1 cellular context compared by ENCODE assay signal in genomic region chr3:149385617-149386298, GRCh38.
TF ChIP-seq lines count a peak whose summit lies in the region.

No MANE protein-coding gene starts in this region.

TF ChIP-seq in HepG2, 621 proteins besides CTCF, POLR2A, EP300 and RAD21 (continued from another document and continues in another):
- TF ChIP-seq, protein P1, sequence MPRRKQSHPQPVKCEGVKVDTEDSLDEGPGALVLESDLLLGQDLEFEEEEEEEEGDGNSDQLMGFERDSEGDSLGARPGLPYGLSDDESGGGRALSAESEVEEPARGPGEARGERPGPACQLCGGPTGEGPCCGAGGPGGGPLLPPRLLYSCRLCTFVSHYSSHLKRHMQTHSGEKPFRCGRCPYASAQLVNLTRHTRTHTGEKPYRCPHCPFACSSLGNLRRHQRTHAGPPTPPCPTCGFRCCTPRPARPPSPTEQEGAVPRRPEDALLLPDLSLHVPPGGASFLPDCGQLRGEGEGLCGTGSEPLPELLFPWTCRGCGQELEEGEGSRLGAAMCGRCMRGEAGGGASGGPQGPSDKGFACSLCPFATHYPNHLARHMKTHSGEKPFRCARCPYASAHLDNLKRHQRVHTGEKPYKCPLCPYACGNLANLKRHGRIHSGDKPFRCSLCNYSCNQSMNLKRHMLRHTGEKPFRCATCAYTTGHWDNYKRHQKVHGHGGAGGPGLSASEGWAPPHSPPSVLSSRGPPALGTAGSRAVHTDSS (CRISPR knock-in tag; conservative IDR thresholded peaks at IDR 0.05): no peak
- TF ChIP-seq FOXM1 (CRISPR knock-in tag; IDR thresholded peaks at IDR 0.05): no peak
- no peak for TF ChIP-seq ZNF546 (CRISPR knock-in tag; conservative IDR thresholded peaks at IDR 0.05)
- no peak for TF ChIP-seq RERE (CRISPR knock-in tag; IDR thresholded peaks at IDR 0.05; ENCODE audit: low read depth)
- no peak for TF ChIP-seq MAZ (IDR thresholded peaks at IDR 0.05; ENCODE audit: borderline replicate concordance, low read depth, low read length)
- no peak for TF ChIP-seq MAZ (CRISPR knock-in tag; IDR thresholded peaks at IDR 0.05; ENCODE audit: low read depth)
- TF ChIP-seq KAT2B (IDR thresholded peaks at IDR 0.05; ENCODE audit: borderline replicate concordance, low read depth, low read length): no peak
- TF ChIP-seq MYPOP (CRISPR knock-in tag; IDR thresholded peaks at IDR 0.05): 0 out of 2 replicates have a peak, but pooled peaks have one; percentile 43
- TF ChIP-seq, protein P2, sequence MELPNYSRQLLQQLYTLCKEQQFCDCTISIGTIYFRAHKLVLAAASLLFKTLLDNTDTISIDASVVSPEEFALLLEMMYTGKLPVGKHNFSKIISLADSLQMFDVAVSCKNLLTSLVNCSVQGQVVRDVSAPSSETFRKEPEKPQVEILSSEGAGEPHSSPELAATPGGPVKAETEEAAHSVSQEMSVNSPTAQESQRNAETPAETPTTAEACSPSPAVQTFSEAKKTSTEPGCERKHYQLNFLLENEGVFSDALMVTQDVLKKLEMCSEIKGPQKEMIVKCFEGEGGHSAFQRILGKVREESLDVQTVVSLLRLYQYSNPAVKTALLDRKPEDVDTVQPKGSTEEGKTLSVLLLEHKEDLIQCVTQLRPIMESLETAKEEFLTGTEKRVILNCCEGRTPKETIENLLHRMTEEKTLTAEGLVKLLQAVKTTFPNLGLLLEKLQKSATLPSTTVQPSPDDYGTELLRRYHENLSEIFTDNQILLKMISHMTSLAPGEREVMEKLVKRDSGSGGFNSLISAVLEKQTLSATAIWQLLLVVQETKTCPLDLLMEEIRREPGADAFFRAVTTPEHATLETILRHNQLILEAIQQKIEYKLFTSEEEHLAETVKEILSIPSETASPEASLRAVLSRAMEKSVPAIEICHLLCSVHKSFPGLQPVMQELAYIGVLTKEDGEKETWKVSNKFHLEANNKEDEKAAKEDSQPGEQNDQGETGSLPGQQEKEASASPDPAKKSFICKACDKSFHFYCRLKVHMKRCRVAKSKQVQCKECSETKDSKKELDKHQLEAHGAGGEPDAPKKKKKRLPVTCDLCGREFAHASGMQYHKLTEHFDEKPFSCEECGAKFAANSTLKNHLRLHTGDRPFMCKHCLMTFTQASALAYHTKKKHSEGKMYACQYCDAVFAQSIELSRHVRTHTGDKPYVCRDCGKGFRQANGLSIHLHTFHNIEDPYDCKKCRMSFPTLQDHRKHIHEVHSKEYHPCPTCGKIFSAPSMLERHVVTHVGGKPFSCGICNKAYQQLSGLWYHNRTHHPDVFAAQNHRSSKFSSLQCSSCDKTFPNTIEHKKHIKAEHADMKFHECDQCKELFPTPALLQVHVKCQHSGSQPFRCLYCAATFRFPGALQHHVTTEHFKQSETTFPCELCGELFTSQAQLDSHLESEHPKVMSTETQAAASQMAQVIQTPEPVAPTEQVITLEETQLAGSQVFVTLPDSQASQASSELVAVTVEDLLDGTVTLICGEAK (IDR thresholded peaks at IDR 0.05): no peak
- TF ChIP-seq, protein P2 (CRISPR knock-in tag; IDR thresholded peaks at IDR 0.05): no peak; the same call in 1 of the 2 replicates
- TF ChIP-seq ZNF792 (CRISPR knock-in tag; IDR thresholded peaks at IDR 0.05): peak; percentile 65; the same call in 1 of the 2 replicates
- TF ChIP-seq PREB (CRISPR knock-in tag; IDR thresholded peaks at IDR 0.05): no peak
- TF ChIP-seq ZKSCAN5 (CRISPR knock-in tag; IDR thresholded peaks at IDR 0.05): 0 out of 2 replicates have a peak, but pooled peaks have one; percentile 36
- no peak for TF ChIP-seq HMG20B (CRISPR knock-in tag; conservative IDR thresholded peaks at IDR 0.05)
- no peak for TF ChIP-seq ZUFSP (CRISPR knock-in tag; IDR thresholded peaks at IDR 0.05; ENCODE audit: borderline replicate concordance)
- TF ChIP-seq RARA (CRISPR knock-in tag; IDR thresholded peaks at IDR 0.05): peak; percentile 49
- TF ChIP-seq AKAP8 (CRISPR knock-in tag; IDR thresholded peaks at IDR 0.05): no peak
- no peak for TF ChIP-seq PAF1 (CRISPR knock-in tag; IDR thresholded peaks at IDR 0.05)
- TF ChIP-seq ZNF878 (CRISPR knock-in tag; IDR thresholded peaks at IDR 0.05): no peak
- TF ChIP-seq NFRKB (IDR thresholded peaks at IDR 0.05): no peak
- TF ChIP-seq ZNF883 (CRISPR knock-in tag; IDR thresholded peaks at IDR 0.05; ENCODE audit: not compliant biosample characterization): no peak
- no peak for TF ChIP-seq SKIL (CRISPR knock-in tag; IDR thresholded peaks at IDR 0.05; ENCODE audit: borderline replicate concordance)
- peak; percentile 34; the same call in 1 of the 2 replicates for TF ChIP-seq ZGPAT (CRISPR knock-in tag; IDR thresholded peaks at IDR 0.05)
- TF ChIP-seq, protein P3, sequence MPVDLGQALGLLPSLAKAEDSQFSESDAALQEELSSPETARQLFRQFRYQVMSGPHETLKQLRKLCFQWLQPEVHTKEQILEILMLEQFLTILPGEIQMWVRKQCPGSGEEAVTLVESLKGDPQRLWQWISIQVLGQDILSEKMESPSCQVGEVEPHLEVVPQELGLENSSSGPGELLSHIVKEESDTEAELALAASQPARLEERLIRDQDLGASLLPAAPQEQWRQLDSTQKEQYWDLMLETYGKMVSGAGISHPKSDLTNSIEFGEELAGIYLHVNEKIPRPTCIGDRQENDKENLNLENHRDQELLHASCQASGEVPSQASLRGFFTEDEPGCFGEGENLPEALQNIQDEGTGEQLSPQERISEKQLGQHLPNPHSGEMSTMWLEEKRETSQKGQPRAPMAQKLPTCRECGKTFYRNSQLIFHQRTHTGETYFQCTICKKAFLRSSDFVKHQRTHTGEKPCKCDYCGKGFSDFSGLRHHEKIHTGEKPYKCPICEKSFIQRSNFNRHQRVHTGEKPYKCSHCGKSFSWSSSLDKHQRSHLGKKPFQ (CRISPR knock-in tag; IDR thresholded peaks at IDR 0.05; ENCODE audit: insufficient replicate concordance): no peak
- no peak for TF ChIP-seq ZNF253 (CRISPR knock-in tag; IDR thresholded peaks at IDR 0.05; ENCODE audit: borderline replicate concordance)
